14 cellular contexts compared by ENCODE assay signal in the genomic region with DNA sequence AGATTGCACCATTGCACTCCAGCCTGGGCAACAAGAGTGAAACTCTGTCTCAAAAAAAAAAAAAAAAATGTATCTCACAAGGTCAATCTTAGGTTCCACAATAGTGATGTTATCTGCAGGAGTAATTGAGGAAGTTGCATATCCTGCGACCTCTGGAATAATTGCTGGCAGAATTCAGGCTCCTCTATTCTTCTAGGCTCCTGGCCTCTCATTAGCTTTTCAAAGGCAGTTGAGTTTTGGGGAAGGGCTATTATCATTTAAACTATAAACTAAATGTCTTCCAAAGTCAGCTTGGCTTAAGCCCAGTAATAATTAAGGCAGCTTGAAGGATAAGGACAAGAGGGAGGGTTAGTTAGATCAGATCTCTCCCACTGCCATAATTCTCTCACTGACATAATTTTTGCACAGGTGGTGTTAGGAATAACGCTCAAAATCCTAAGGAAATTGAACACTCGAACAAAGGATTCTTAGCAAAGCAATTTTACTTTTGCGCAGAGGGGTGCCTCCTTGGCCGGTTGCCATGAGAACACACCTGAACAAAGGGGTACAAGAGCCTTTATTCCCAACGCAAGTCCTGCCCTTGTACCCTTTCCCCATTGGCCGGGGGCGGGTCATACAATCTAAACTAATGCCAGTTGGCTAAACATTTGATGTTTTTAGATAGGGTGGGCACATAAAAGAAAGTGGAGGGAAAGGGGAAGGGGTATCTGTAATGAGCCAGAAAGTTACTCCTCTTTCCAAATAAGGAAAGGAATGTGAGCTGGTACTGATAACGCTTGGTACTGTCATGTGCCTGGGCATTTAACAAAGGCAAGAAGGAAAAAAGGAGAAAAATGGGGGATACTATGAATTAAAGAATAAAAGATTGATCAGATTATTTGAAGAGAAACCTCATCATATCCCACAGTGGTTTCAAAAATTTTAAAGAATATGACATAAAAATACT.
DNase-seq lines count a peak whose midpoint lies in the region; FAIRE-seq lines count a peak whose summit lies in the region.
"Had no signal": no experiment of that assay in that cellular context is flagged by ENCODE, and none has a peak within 500 bp of the region (broad histone marks: within the 10 kb centered on the region; RNA-seq: fewer than 3 reads in every experiment).

No MANE protein-coding gene starts in this region.

- H3K9me3 ChIP-seq in iPS DF 6.9 (ENCODE audit: control insufficient read depth, insufficient read depth, low read length) (no peaks in the 10 kb centered on the region; the same call in 1 of the 2 replicates), small intestine (ENCODE audit: control insufficient read depth, low read depth) (no peaks in the 10 kb centered on the region)
- H3K9me3 ChIP-seq: Peyer's patch had no signal

- H3K4me3 ChIP-seq in iPS DF 6.9 (ENCODE audit: low read length), result no peak overlapping the region
- H3K4me3 ChIP-seq in small intestine (ENCODE audit: low read depth in 1 of 2, low read length in 2 of 2), result no peak overlapping the region
- H3K4me3 ChIP-seq: Peyer's patch, SK-N-MC had no signal

- H3K27ac ChIP-seq in iPS DF 6.9 (ENCODE audit: low read length) (no peak overlapping the region), small intestine (ENCODE audit: low read depth in 1 of 2, low read length in 1 of 2) (no peak overlapping the region)
- H3K27ac ChIP-seq: Peyer's patch, SK-N-MC had no signal

- peak; percentile 3 for DNase-seq in NOMO-1 treated with DMSO at 0.1 percent for 48 hours (lab: John Stamatoyannopoulos, UW; ENCODE audit: unreplicated experiment)
- DNase-seq in NOMO-1 (lab: John Stamatoyannopoulos, UW; ENCODE audit: unreplicated experiment in 2 of 2), result no peak
- DNase-seq in OCI-M1 (lab: John Stamatoyannopoulos, UW), result peak; percentile 3
- peak; percentile 37 for DNase-seq in iPS DF 6.9 (ENCODE audit: low read depth, low spot score)
- DNase-seq in small intestine, result peak; percentile 37
- no peak for DNase-seq in Ammon's horn (ENCODE audit: low spot score)
- no peak for DNase-seq in SK-N-DZ (ENCODE audit: low spot score)
- DNase-seq in NCI-H526 (lab: John Stamatoyannopoulos, UW), result no peak
- DNase-seq: 8988T; Calu3; CD4-positive, alpha-beta memory T cell; NCI-H187; Peyer's patch had no signal

- no peak for FAIRE-seq in small intestine (lab: Jason Lieb, UNC)

- H3K36me3 ChIP-seq in iPS DF 6.9 (ENCODE audit: control insufficient read depth, insufficient read depth, low read length) (no peaks in the 10 kb centered on the region; the same call in 1 of the 2 replicates), small intestine (ENCODE audit: control insufficient read depth in 2 of 2, insufficient read depth in 2 of 2, low read length in 2 of 2) (no peaks in the 10 kb centered on the region)
- H3K36me3 ChIP-seq: Peyer's patch had no signal

- no peaks in the 10 kb centered on the region for H3K27me3 ChIP-seq in iPS DF 6.9 (ENCODE audit: control insufficient read depth, insufficient read depth, low read length)
- H3K27me3 ChIP-seq in small intestine (ENCODE audit: control insufficient read depth in 2 of 2, insufficient read depth in 2 of 2, low read length in 2 of 2), result no peaks in the 10 kb centered on the region
- H3K27me3 ChIP-seq: Peyer's patch had no signal

- H3K4me1 ChIP-seq in iPS DF 6.9 (ENCODE audit: control insufficient read depth, insufficient read depth, low read length) (peaks cover 2% of the 10 kb centered on the region; the same call in 1 of the 2 replicates), small intestine (ENCODE audit: control insufficient read depth in 2 of 2, insufficient read depth in 1 of 2, low read depth in 1 of 2, low read length in 1 of 2) (no peaks in the 10 kb centered on the region)
- H3K4me1 ChIP-seq: Peyer's patch had no signal

- no CpG with 5 or more reads among the region's 9 CpGs for WGBS in iPS DF 6.9 (ENCODE audit: insufficient coverage, insufficient read length)
- 49 to 59% (median 54%) methylated on average over 9 of the region's 9 CpGs for WGBS in small intestine, 3 donors

Comparison
In these comparisons a context has a peak if more than half of its experiments do, and no peak if none do; other contexts are left out.
1. DNase-seq: peak in NOMO-1 treated with DMSO at 0.1 percent for 48 hours (single experiment), OCI-M1 (single experiment), iPS DF 6.9 (single experiment) and small intestine (single experiment); none in NOMO-1 (0 of 2), Ammon's horn (single experiment), SK-N-DZ (single experiment) and NCI-H526 (0 of 2).